ENCODE assay signal across 14 cellular contexts in the genomic region with DNA sequence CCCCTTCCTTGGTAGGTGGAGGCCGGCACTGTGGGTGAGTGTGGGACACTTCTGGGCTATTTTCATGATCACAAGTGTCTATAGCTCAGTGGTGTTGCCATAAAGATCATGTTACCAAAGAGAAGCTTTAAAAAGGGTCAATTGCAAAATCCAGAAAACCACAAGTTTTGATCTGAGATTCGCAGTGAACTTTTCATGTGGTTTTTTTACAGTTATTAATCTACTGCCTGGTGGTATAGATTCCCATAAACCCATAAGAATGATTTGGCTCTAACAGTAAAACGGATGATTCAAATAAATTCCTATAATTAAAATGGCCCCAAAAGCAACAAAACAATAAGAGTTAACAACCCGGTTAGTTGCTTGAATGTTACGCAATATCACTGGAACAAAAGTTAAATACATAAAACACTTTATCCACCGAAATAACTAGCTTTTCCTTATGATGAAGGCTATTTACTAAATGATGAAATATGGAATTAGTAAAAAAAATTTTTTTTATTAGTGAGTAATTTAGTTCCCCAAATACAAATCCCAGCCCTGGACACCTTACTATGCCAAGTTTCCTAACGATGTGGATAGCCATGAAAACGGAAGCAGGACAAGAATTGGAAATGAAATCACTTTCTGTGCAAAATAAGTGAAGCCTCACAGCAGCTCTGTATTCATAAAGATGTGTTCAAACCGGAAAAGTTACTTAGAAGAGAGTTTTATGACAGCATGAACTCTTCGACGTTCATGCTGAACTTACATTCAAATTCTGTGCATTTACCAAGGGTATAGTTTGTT.
DNase-seq lines count a peak whose midpoint lies in the region; ATAC-seq, FAIRE-seq and TF ChIP-seq lines count a peak whose summit lies in the region.
"Had no signal": no experiment of that assay in that cellular context is flagged by ENCODE, and none has a peak within 500 bp of the region (broad histone marks: within the 10 kb centered on the region; RNA-seq: fewer than 3 reads in every experiment).

No MANE protein-coding gene starts in this region.

- TF ChIP-seq POLR2A in uterus (IDR thresholded peaks at IDR 0.05): no peak

- no peaks in the 10 kb centered on the region for H3K36me3 Mint-ChIP-seq in astrocyte (ENCODE audit: low read depth, unreplicated experiment)
- H3K36me3 Mint-ChIP-seq: memory B cell; stimulated activated effector memory CD8-positive, alpha-beta T cell treated with anti-CD3 and anti-CD28 coated beads, Interleukin-12 subunit alpha, Interleukin-12 subunit beta, amount 100 ng/mL, for 72 hours had no signal

- H3K27me3 Mint-ChIP-seq in stimulated activated naive CD8-positive, alpha-beta T cell treated with anti-CD3 and anti-CD28 coated beads, Interleukin-15, amount 100 ng/mL, for 72 hours: peaks cover 23% of the 10 kb centered on the region
- no peaks in the 10 kb centered on the region for H3K27me3 Mint-ChIP-seq in astrocyte (ENCODE audit: low read depth, unreplicated experiment)
- H3K27me3 Mint-ChIP-seq: B cell had no signal

- H3K4me1 Mint-ChIP-seq in stimulated activated naive CD8-positive, alpha-beta T cell treated with anti-CD3 and anti-CD28 coated beads, Interleukin-15, amount 100 ng/mL, for 72 hours: no peaks in the 10 kb centered on the region
- H3K4me1 Mint-ChIP-seq in astrocyte (ENCODE audit: low read depth, unreplicated experiment): peaks cover 54% of the 10 kb centered on the region
- H3K4me1 Mint-ChIP-seq: stimulated activated effector memory CD8-positive, alpha-beta T cell treated with anti-CD3 and anti-CD28 coated beads, Interleukin-12 subunit alpha, Interleukin-12 subunit beta, amount 100 ng/mL, for 72 hours had no signal

- H3K9me2 ChIP-seq in hepatocyte (replicated peaks; ENCODE audit: insufficient read depth): no peaks in the 10 kb centered on the region

- H2AFZ ChIP-seq in astrocyte (ENCODE audit: low read depth, low read length) (no peak overlapping the region), hepatocyte (peak overlapping the region; percentile 41)

- H3K9me3 Mint-ChIP-seq in stimulated activated naive CD8-positive, alpha-beta T cell treated with anti-CD3 and anti-CD28 coated beads, Interleukin-15, amount 100 ng/mL, for 72 hours: no peaks in the 10 kb centered on the region
- H3K9me3 Mint-ChIP-seq in astrocyte (ENCODE audit: unreplicated experiment): no peaks in the 10 kb centered on the region
- H3K9me3 Mint-ChIP-seq: memory B cell; stimulated activated effector memory CD8-positive, alpha-beta T cell treated with anti-CD3 and anti-CD28 coated beads, Interleukin-12 subunit alpha, Interleukin-12 subunit beta, amount 100 ng/mL, for 72 hours had no signal

- H3K27ac ChIP-seq in astrocyte (ENCODE audit: low read depth, low read length) (peak overlapping the region; percentile 86), hepatocyte (peak overlapping the region; percentile 90), uterus (peak overlapping the region; percentile 58 to 68)

- intact Hi-C loops in uterus (cut with DNase I; ENCODE audit: low total_unique reads): no loop called here

- FAIRE-seq in astrocyte (lab: Jason Lieb, UNC): peak; percentile 80
- FAIRE-seq: frontal cortex had no signal

- H3K4me3 ChIP-seq in astrocyte (ENCODE audit: insufficient read depth, low read depth, low read length) (no peak overlapping the region), hepatocyte (no peak overlapping the region), uterus (no peak overlapping the region)

- no peak overlapping the region for H3K4me3 Mint-ChIP-seq in stimulated activated naive CD8-positive, alpha-beta T cell treated with anti-CD3 and anti-CD28 coated beads, Interleukin-15, amount 100 ng/mL, for 72 hours
- peak overlapping the region; percentile 23 for H3K4me3 Mint-ChIP-seq in astrocyte (ENCODE audit: unreplicated experiment)
- H3K4me3 Mint-ChIP-seq: B cell; memory B cell; stimulated activated effector memory CD8-positive, alpha-beta T cell treated with anti-CD3 and anti-CD28 coated beads, Interleukin-12 subunit alpha, Interleukin-12 subunit beta, amount 100 ng/mL, for 72 hours had no signal

- H3K9me3 ChIP-seq in astrocyte (ENCODE audit: insufficient read depth, low read depth, low read length): no peaks in the 10 kb centered on the region
- H3K9me3 ChIP-seq in hepatocyte (ENCODE audit: low read depth): no peaks in the 10 kb centered on the region
- no peaks in the 10 kb centered on the region for H3K9me3 ChIP-seq in uterus

- H4K20me1 ChIP-seq in astrocyte (ENCODE audit: insufficient read depth, low read length) (no peaks in the 10 kb centered on the region), hepatocyte (ENCODE audit: insufficient read depth, poor library complexity, severe bottlenecking) (no peaks in the 10 kb centered on the region)

- H3K79me2 ChIP-seq in astrocyte (ENCODE audit: insufficient read depth, low read length) (no peaks in the 10 kb centered on the region), hepatocyte (no peaks in the 10 kb centered on the region)

- H3K4me1 ChIP-seq in astrocyte (ENCODE audit: insufficient read depth, low read length) (peaks cover 32% of the 10 kb centered on the region), hepatocyte (ENCODE audit: insufficient read depth) (peaks cover 36% of the 10 kb centered on the region), uterus (peaks cover 5 to 7% of the 10 kb centered on the region in 2 donors)

- H3K4me2 ChIP-seq in astrocyte (ENCODE audit: low read length) (peak overlapping the region; percentile 70), hepatocyte (peak overlapping the region; percentile 13)

- H3K9ac ChIP-seq in astrocyte (ENCODE audit: low read length): peak overlapping the region; percentile 78

- ATAC-seq in stimulated activated naive CD8-positive, alpha-beta T cell treated with anti-CD3 and anti-CD28 coated beads, Interleukin-15, amount 100 ng/mL, for 72 hours: no peak
- no peak for ATAC-seq in stimulated activated naive CD8-positive, alpha-beta T cell treated with anti-CD3 and anti-CD28 coated beads, Interleukin-15, Interleukin-2, amounts not matched to agents 100 U/mL and 50 U/mL, for 24 hours
- ATAC-seq: stimulated activated effector memory CD8-positive, alpha-beta T cell treated with anti-CD3 and anti-CD28 coated beads, Interleukin-12 subunit alpha, Interleukin-12 subunit beta, amount 100 ng/mL, for 72 hours had no signal

- H3K36me3 ChIP-seq in astrocyte (ENCODE audit: insufficient read depth, low read length): no peaks in the 10 kb centered on the region
- no peaks in the 10 kb centered on the region for H3K36me3 ChIP-seq in hepatocyte (replicated peaks; ENCODE audit: insufficient read depth, low read depth)
- H3K36me3 ChIP-seq in uterus: no peaks in the 10 kb centered on the region

- H3K27me3 ChIP-seq in astrocyte (ENCODE audit: insufficient read depth, low read length) (no peaks in the 10 kb centered on the region), hepatocyte (no peaks in the 10 kb centered on the region), uterus (no peaks in the 10 kb centered on the region)

- peak overlapping the region; percentile 27 to 68 for H3K27ac Mint-ChIP-seq in stimulated activated naive CD8-positive, alpha-beta T cell treated with anti-CD3 and anti-CD28 coated beads, Interleukin-15, amount 100 ng/mL, for 72 hours
- peak overlapping the region; percentile 97 for H3K27ac Mint-ChIP-seq in astrocyte (ENCODE audit: unreplicated experiment)
- H3K27ac Mint-ChIP-seq: B cell; memory B cell; stimulated activated effector memory CD8-positive, alpha-beta T cell treated with anti-CD3 and anti-CD28 coated beads, Interleukin-12 subunit alpha, Interleukin-12 subunit beta, amount 100 ng/mL, for 72 hours had no signal

- 49% methylated on average over 11 of the region's 11 CpGs for WGBS in hepatocyte (ENCODE audit: low lambda C conversion rate, missing lambda C conversion rate)

- no peak for DNase-seq in stimulated activated naive CD8-positive, alpha-beta T cell treated with anti-CD3 and anti-CD28 coated beads, Interleukin-15, amount 100 ng/mL, for 72 hours
- DNase-seq in stimulated activated naive CD8-positive, alpha-beta T cell treated with anti-CD3 and anti-CD28 coated beads, Interleukin-15, Interleukin-2, amounts not matched to agents 100 U/mL and 50 U/mL, for 24 hours: no peak
- DNase-seq in astrocyte (ENCODE audit: low read depth): peak; percentile 90
- no peak for DNase-seq in hepatocyte (ENCODE audit: low spot score)
- DNase-seq in uterus: peak in 1 of 2 donors; percentile 51
- DNase-seq in middle frontal gyrus (ENCODE audit: extremely low spot score, low spot score): no peak
- no peak for DNase-seq in occipital lobe (lab: John Stamatoyannopoulos, UW)
- DNase-seq in hippocampal formation (lab: John Stamatoyannopoulos, UW): no peak
- DNase-seq: NCI-H510A; stimulated activated CD4-positive, alpha-beta T cell treated with anti-CD3 and anti-CD28 coated beads, Interleukin-12 subunit alpha, Interleukin-12 subunit beta, amount 100 ng/mL, for 4 hours had no signal

- TF ChIP-seq CTCF in astrocyte (IDR thresholded peaks at IDR 0.05; ENCODE audit: insufficient read depth, low read depth, low read length) (no peak), hepatocyte (IDR thresholded peaks at IDR 0.05; ENCODE audit: poor library complexity) (no peak), uterus (IDR thresholded peaks at IDR 0.05) (no peak)
